Comparison of ENCODE assay signal across 9 cellular contexts in the genomic region with DNA sequence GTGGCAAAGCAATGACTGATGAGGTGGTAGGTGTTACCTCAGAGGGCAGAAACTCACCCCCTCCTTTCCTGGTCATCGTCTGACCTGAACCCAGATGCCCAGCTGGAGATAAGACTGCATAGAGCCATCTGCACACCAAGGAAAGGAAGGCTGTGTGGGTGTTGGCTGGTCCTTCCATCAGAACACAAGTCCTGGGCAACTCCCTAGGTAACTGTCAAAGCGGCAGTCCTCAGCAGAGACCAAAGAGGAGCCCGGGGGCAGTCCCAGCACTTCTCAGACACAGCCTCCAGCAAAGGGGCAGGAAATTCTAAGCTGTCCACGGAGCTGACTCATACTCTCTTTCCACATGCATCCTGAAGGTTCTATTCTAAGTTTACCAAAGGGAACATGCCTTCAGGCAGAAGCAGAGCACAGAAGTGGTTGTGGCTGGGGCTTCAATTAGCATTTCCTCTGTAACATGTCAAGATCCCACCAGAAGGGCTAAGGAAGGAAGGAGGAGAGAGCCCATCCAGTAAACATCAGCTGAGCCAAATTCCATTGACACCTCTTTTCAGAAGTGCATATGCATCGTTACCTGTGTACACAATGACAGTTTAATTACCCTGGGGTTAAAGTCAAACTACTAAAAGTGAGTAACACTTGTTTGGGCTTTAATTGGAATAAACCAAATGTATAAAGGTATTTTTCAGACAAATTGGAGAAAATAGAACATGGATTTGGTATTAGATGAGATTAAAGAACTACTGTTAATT. TPM values are rescaled to one million over a fixed set of nuclear protein-coding genes. Genes with fewer than 3 reads are reported as not detected.
DNase-seq lines count a peak whose midpoint lies in the region; ATAC-seq and TF ChIP-seq lines count a peak whose summit lies in the region.
"Had no signal": no experiment of that assay in that cellular context is flagged by ENCODE, and none has a peak within 500 bp of the region (broad histone marks: within the 10 kb centered on the region; RNA-seq: fewer than 3 reads in every experiment).

No MANE protein-coding gene starts in this region.

- peaks cover 16% of the 10 kb centered on the region for H3K4me1 ChIP-seq in psoas muscle
- peaks cover 3 to 5% of the 10 kb centered on the region in 2 donors for H3K4me1 ChIP-seq in aorta (ENCODE audit: control insufficient read depth in 1 of 2, insufficient read depth in 2 of 2, low read length in 2 of 2)

- peak; percentile 41 for ATAC-seq in GM18868 (IDR thresholded peaks at IDR 0.05; ENCODE audit: unreplicated experiment)
- peak; percentile 58 to 85 (median 76) for ATAC-seq in psoas muscle
- no peak for ATAC-seq in aorta (ENCODE audit: low FRiP score)

- H3K27me3 ChIP-seq in psoas muscle (ENCODE audit: insufficient read depth in 3 of 3, low read length in 2 of 3) = peaks cover 0 to 2% (median 0%) of the 10 kb centered on the region in 3 donors
- H3K27me3 ChIP-seq in aorta (ENCODE audit: control insufficient read depth in 1 of 2, insufficient read depth in 2 of 2, low read length in 1 of 2) = no peaks in the 10 kb centered on the region

- no peak overlapping the region for H3K4me3 ChIP-seq in psoas muscle
- H3K4me3 ChIP-seq in aorta (ENCODE audit: low read length in 2 of 2) = no peak overlapping the region
- H3K4me3 ChIP-seq: skin epidermis had no signal

- H3K36me3 ChIP-seq in psoas muscle (ENCODE audit: insufficient read depth in 1 of 2, low read depth in 1 of 2) = no peaks in the 10 kb centered on the region
- no peaks in the 10 kb centered on the region for H3K36me3 ChIP-seq in aorta (ENCODE audit: control insufficient read depth in 1 of 2, insufficient read depth in 2 of 2, low read length in 1 of 2)

- DNase-seq in NOMO-1 treated with DMSO at 0.1 percent for 48 hours (lab: John Stamatoyannopoulos, UW; ENCODE audit: unreplicated experiment) (peak; percentile 74), dedifferentiated amniotic fluid mesenchymal stem cell (ENCODE audit: extremely low spot score) (peak; percentile 71), psoas muscle (no peak), aorta (no peak), ureter (ENCODE audit: low spot score) (no peak), occipital lobe (lab: John Stamatoyannopoulos, UW) (no peak), D341Med (ENCODE audit: low spot score) (no peak)

- H3K9me3 ChIP-seq in psoas muscle (no peaks in the 10 kb centered on the region), aorta (ENCODE audit: control insufficient read depth, low read length) (no peaks in the 10 kb centered on the region)

- 61 to 70% (median 61%) methylated on average over 5 of the region's 5 CpGs for WGBS in psoas muscle, 3 donors
- WGBS in aorta, 2 donors = 61 to 68% methylated on average over 5 of the region's 5 CpGs

- H3K27ac ChIP-seq in psoas muscle (no peak overlapping the region), aorta (ENCODE audit: low read depth in 1 of 2, low read length in 2 of 2) (no peak overlapping the region)
- H3K27ac ChIP-seq: skin epidermis had no signal

- intact Hi-C loops in psoas muscle (cut with DNase I) = no loop called here
- intact Hi-C loops in aorta (cut with DNase I) = no loop called here

- no peak for TF ChIP-seq CTCF in psoas muscle (IDR thresholded peaks at IDR 0.05)

RNA-seq across cellular contexts. Expression of a gene that starts 54.7 kb away (rescaled TPM):
- total RNA-seq in psoas muscle = 10 to 100 TPM in 1 of 4 donors, 1 to 10 TPM in 3; 8.5 to 16.9 (median 9.2) TPM
- polyA plus RNA-seq in psoas muscle = 1 to 10 TPM; 3.8 to 7.9 (median 4.1) TPM
- total RNA-seq in aorta = 10 to 100 TPM; 36.5 to 38.3 TPM
- polyA plus RNA-seq in aorta = 10 to 100 TPM in 1 of 2 donors, 1 to 10 TPM in 1; 9.9 to 19.7 TPM
- 55.4 TPM for total RNA-seq in ureter
- total RNA-seq in occipital lobe = 8.6 TPM

Comparison
In these comparisons a context has a peak if more than half of its experiments do, and no peak if none do; other contexts are left out.
1. DNase-seq: peak in NOMO-1 treated with DMSO at 0.1 percent for 48 hours (single experiment) and dedifferentiated amniotic fluid mesenchymal stem cell (single experiment); none in psoas muscle (0 of 2), aorta (0 of 2), ureter (single experiment), occipital lobe (single experiment) and D341Med (single experiment).